ENCODE assay signal across 8 cellular contexts in the genomic region with DNA sequence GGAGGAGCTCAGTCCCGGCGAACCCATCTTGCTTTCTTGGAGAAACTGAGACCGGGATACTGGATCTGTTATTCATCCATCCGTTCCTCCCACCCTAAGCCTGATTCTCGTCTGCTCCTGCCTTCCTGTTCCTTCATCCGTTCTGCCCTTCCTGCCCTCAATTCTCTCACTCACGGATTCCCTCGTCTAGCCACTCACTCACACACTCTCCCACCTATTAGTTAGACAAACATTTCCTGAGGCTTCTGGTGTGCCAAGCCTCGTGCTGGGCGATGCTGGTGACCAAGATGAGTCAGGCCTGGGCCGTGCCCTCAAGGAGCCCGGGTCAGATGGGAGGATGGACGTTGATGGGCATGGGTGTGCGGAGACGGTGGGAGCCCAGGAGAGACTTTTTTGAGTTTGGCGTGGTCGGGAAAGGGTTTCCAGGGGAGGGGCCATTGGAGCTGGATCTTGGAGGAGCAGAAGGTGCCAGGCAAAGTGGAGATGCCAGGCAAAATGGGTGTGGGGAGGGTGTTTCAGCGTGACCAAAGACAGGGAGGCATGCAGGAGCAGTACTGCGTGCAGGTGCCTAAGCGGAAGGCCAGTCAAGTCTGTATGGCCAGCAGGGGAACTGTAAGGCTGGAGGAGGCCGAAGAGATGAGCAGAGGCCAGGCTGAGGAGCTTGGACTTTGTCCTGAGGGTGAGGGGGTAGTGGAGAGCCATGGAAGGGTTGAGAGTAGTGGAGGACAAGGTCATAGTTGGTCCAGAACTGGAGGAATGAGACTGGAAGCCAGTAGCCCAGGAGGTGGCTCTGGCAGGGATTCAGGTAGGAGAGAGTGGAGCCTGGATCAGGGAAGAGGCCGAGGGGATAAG. TPM values are rescaled to one million over a fixed set of nuclear protein-coding genes. Genes with fewer than 3 reads are reported as not detected.
DNase-seq lines count a peak whose midpoint lies in the region; ATAC-seq and TF ChIP-seq lines count a peak whose summit lies in the region.

No MANE protein-coding gene starts in this region.

- peaks cover 43% of the 10 kb centered on the region for H3K4me1 Mint-ChIP-seq in activated T-cell treated with anti-CD3 and anti-CD28 coated beads, Interleukin-2, amount 50 U/mL, for 72 hours (ENCODE audit: low read depth)

- TF ChIP-seq CTCF in liver (IDR thresholded peaks at IDR 0.05; ENCODE audit: low read depth, low read length, missing input control) (no peak), tibial artery (IDR thresholded peaks at IDR 0.05) (no peak)

- H3K4me1 ChIP-seq in liver (ENCODE audit: control insufficient read depth in 4 of 4, insufficient read depth in 4 of 4, low read length in 3 of 4) (peaks cover 0 to 18% (median 6%) of the 10 kb centered on the region in 4 donors), tibial artery (peaks cover 0 to 28% (median 23%) of the 10 kb centered on the region in 4 donors)

- H3K36me3 ChIP-seq in liver (ENCODE audit: control insufficient read depth in 4 of 4, insufficient read depth in 3 of 4, low read depth in 1 of 4, low read length in 3 of 4), result no peaks in the 10 kb centered on the region
- no peaks in the 10 kb centered on the region for H3K36me3 ChIP-seq in tibial artery

- intact Hi-C loops in tibial artery (cut with DNase I; ENCODE audit: low total_unique reads), result no loop called here

- H3K4me3 ChIP-seq in liver (ENCODE audit: low read depth in 1 of 3, low read length in 3 of 3) (peak overlapping the region in 2 of 3 donors; percentile 38 to 66), tibial artery (peak overlapping the region; percentile 48 to 64)

- peaks cover 0 to 5% of the 10 kb centered on the region in 2 donors for H3K36me3 Mint-ChIP-seq in activated T-cell treated with anti-CD3 and anti-CD28 coated beads, Interleukin-2, amount 50 U/mL, for 72 hours (ENCODE audit: insufficient read depth in 2 of 2)

- no peaks in the 10 kb centered on the region for H3K9me3 Mint-ChIP-seq in activated T-cell treated with anti-CD3 and anti-CD28 coated beads, Interleukin-2, amount 50 U/mL, for 72 hours

- peak overlapping the region in 1 of 2 donors; percentile 69 for H3K9ac ChIP-seq in liver (ENCODE audit: low read depth in 1 of 2, low read length in 2 of 2)

- TF ChIP-seq RAD21 in liver (IDR thresholded peaks at IDR 0.05), result no peak

- no peaks in the 10 kb centered on the region for H3K27me3 Mint-ChIP-seq in activated T-cell treated with anti-CD3 and anti-CD28 coated beads, Interleukin-2, amount 50 U/mL, for 72 hours (ENCODE audit: low read depth)

- H3K27ac Mint-ChIP-seq in activated T-cell treated with anti-CD3 and anti-CD28 coated beads, Interleukin-2, amount 50 U/mL, for 72 hours, result peak overlapping the region; percentile 36

- H3K27ac ChIP-seq in angular gyrus (ENCODE audit: low read depth, low read length) (peak overlapping the region; percentile 78), liver (ENCODE audit: low read depth in 1 of 2, low read length in 2 of 2) (peak overlapping the region; percentile 40 to 46), tibial artery (peak overlapping the region; percentile 67 to 76)

- no peaks in the 10 kb centered on the region for H3K27me3 ChIP-seq in liver (ENCODE audit: control insufficient read depth in 4 of 4, insufficient read depth in 4 of 4, low read length in 3 of 4)
- peaks cover 0 to 20% of the 10 kb centered on the region in 2 donors for H3K27me3 ChIP-seq in tibial artery

- peak overlapping the region; percentile 82 to 89 for H3K4me3 Mint-ChIP-seq in activated T-cell treated with anti-CD3 and anti-CD28 coated beads, Interleukin-2, amount 50 U/mL, for 72 hours

- ATAC-seq in activated T-cell treated with anti-CD3 and anti-CD28 coated beads, Interleukin-2, amount 50 U/mL, for 72 hours (replicated peaks in 1 of 2), result peak in 1 of 2 donors; percentile 2
- ATAC-seq in GM21786 (IDR thresholded peaks at IDR 0.05; ENCODE audit: unreplicated experiment), result no peak

- H3K9me3 ChIP-seq in liver (ENCODE audit: control insufficient read depth in 4 of 4, low read length in 3 of 4) (no peaks in the 10 kb centered on the region), tibial artery (no peaks in the 10 kb centered on the region)

- peak; percentile 11 to 14 for DNase-seq in activated T-cell treated with anti-CD3 and anti-CD28 coated beads, Interleukin-2, amount 50 U/mL, for 72 hours
- no peak for DNase-seq in activated T-cell treated with anti-CD3 and anti-CD28 coated beads, Interleukin-2, amount 50 U/mL, for 48 hours
- DNase-seq in tibial artery, result peak in 1 of 2 donors; percentile 33
- no peak for DNase-seq in germinal center (ENCODE audit: low spot score)
- no peak for DNase-seq in stimulated activated CD4-positive, alpha-beta T cell treated with anti-CD3 and anti-CD28 coated beads, Interleukin-2, amount 100 ng/mL, for 48 hours

- 36% methylated on average over 22 of the region's 22 CpGs for WGBS in liver

TF ChIP-seq in liver, 16 proteins besides CTCF, POLR2A, EP300 and RAD21:
- TF ChIP-seq HNF4G (IDR thresholded peaks at IDR 0.05) (no peak), HNF4A (conservative IDR thresholded peaks at IDR 0.05) (peak in 1 of 2 donors; percentile 13)
- TF ChIP-seq, protein P1, sequence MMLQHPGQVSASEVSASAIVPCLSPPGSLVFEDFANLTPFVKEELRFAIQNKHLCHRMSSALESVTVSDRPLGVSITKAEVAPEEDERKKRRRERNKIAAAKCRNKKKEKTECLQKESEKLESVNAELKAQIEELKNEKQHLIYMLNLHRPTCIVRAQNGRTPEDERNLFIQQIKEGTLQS (IDR thresholded peaks at IDR 0.05), result no peak

RNA-seq across cellular contexts. Expression of a gene that starts 7.4 kb away (rescaled TPM):
- 1 to 10 TPM in 1 of 2 donors, under 1 TPM in 1; 0.53 to 2.1 TPM for total RNA-seq in activated T-cell treated with anti-CD3 and anti-CD28 coated beads, Interleukin-2, amount 50 U/mL, for 72 hours
- total RNA-seq in liver, result not detected
- 1 to 10 TPM in 1 of 2 donors, under 1 TPM in 1; 0.57 to 1.2 TPM for polyA plus RNA-seq in liver

RNA-seq across cellular contexts. Expression of a gene that starts 29.6 kb away (rescaled TPM):
- total RNA-seq in activated T-cell treated with anti-CD3 and anti-CD28 coated beads, Interleukin-2, amount 50 U/mL, for 72 hours, result 10 to 100 TPM; 46.5 to 53.8 TPM
- total RNA-seq in liver, result 1 to 10 TPM; 1.5 to 4.7 TPM
- polyA plus RNA-seq in liver, result 1 to 10 TPM in 1 of 2 donors, under 1 TPM in 1; 0.88 to 1.5 TPM

RNA-seq across cellular contexts. Expression of a gene that starts 45.2 kb away (rescaled TPM):
- total RNA-seq in activated T-cell treated with anti-CD3 and anti-CD28 coated beads, Interleukin-2, amount 50 U/mL, for 72 hours, result not detected
- total RNA-seq in liver, result under 1 TPM in 1 of 2 donors, not detected in 1; 0.93 TPM
- polyA plus RNA-seq in liver, result under 1 TPM in 1 of 2 donors, not detected in 1; 0.10 TPM

Comparison
In these comparisons a context has a peak if more than half of its experiments do, and no peak if none do; other contexts are left out.
1. DNase-seq: peak in activated T-cell treated with anti-CD3 and anti-CD28 coated beads, Interleukin-2, amount 50 U/mL, for 72 hours (2 of 2); none in activated T-cell treated with anti-CD3 and anti-CD28 coated beads, Interleukin-2, amount 50 U/mL, for 48 hours (0 of 2), germinal center (single experiment) and stimulated activated CD4-positive, alpha-beta T cell treated with anti-CD3 and anti-CD28 coated beads, Interleukin-2, amount 100 ng/mL, for 48 hours (0 of 2).
2. RNA of a gene that starts 29.6 kb away (total RNA-seq): 46.5 to 53.8 TPM in activated T-cell treated with anti-CD3 and anti-CD28 coated beads, Interleukin-2, amount 50 U/mL, for 72 hours; 1.5 to 4.7 TPM in liver; every median in the first group is over 4 times any median in the second.
3. Peak in every context shown above with its lines, with median percentiles within 50 percentile points of each other: H3K27ac ChIP-seq.